In the genomic region with DNA sequence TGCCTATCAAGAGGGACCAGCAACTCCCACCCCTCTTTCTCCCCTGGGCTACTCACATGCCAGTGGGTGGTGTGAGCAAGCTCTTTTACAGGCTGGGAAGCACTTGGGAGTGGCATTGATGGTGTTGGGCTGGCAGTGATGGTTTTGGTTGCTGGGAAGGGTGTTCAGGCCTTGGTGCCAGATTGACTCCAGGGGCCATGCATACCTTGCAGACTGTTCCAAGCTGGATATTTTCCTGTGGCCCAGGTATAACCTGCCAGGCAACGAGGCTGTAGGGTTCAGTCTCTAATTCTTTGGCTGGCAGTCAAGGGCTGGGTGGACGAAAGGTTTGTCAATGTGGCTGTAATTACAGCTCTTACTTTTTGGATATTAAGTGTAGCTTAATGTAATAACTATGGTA, we compare ENCODE assay signal across 1 cellular context.
TF ChIP-seq lines count a peak whose summit lies in the region.

No MANE protein-coding gene starts in this region.

TF ChIP-seq in K562, 482 proteins besides CTCF, POLR2A, EP300 and RAD21 (continued from another document):
- TF ChIP-seq, protein P1, sequence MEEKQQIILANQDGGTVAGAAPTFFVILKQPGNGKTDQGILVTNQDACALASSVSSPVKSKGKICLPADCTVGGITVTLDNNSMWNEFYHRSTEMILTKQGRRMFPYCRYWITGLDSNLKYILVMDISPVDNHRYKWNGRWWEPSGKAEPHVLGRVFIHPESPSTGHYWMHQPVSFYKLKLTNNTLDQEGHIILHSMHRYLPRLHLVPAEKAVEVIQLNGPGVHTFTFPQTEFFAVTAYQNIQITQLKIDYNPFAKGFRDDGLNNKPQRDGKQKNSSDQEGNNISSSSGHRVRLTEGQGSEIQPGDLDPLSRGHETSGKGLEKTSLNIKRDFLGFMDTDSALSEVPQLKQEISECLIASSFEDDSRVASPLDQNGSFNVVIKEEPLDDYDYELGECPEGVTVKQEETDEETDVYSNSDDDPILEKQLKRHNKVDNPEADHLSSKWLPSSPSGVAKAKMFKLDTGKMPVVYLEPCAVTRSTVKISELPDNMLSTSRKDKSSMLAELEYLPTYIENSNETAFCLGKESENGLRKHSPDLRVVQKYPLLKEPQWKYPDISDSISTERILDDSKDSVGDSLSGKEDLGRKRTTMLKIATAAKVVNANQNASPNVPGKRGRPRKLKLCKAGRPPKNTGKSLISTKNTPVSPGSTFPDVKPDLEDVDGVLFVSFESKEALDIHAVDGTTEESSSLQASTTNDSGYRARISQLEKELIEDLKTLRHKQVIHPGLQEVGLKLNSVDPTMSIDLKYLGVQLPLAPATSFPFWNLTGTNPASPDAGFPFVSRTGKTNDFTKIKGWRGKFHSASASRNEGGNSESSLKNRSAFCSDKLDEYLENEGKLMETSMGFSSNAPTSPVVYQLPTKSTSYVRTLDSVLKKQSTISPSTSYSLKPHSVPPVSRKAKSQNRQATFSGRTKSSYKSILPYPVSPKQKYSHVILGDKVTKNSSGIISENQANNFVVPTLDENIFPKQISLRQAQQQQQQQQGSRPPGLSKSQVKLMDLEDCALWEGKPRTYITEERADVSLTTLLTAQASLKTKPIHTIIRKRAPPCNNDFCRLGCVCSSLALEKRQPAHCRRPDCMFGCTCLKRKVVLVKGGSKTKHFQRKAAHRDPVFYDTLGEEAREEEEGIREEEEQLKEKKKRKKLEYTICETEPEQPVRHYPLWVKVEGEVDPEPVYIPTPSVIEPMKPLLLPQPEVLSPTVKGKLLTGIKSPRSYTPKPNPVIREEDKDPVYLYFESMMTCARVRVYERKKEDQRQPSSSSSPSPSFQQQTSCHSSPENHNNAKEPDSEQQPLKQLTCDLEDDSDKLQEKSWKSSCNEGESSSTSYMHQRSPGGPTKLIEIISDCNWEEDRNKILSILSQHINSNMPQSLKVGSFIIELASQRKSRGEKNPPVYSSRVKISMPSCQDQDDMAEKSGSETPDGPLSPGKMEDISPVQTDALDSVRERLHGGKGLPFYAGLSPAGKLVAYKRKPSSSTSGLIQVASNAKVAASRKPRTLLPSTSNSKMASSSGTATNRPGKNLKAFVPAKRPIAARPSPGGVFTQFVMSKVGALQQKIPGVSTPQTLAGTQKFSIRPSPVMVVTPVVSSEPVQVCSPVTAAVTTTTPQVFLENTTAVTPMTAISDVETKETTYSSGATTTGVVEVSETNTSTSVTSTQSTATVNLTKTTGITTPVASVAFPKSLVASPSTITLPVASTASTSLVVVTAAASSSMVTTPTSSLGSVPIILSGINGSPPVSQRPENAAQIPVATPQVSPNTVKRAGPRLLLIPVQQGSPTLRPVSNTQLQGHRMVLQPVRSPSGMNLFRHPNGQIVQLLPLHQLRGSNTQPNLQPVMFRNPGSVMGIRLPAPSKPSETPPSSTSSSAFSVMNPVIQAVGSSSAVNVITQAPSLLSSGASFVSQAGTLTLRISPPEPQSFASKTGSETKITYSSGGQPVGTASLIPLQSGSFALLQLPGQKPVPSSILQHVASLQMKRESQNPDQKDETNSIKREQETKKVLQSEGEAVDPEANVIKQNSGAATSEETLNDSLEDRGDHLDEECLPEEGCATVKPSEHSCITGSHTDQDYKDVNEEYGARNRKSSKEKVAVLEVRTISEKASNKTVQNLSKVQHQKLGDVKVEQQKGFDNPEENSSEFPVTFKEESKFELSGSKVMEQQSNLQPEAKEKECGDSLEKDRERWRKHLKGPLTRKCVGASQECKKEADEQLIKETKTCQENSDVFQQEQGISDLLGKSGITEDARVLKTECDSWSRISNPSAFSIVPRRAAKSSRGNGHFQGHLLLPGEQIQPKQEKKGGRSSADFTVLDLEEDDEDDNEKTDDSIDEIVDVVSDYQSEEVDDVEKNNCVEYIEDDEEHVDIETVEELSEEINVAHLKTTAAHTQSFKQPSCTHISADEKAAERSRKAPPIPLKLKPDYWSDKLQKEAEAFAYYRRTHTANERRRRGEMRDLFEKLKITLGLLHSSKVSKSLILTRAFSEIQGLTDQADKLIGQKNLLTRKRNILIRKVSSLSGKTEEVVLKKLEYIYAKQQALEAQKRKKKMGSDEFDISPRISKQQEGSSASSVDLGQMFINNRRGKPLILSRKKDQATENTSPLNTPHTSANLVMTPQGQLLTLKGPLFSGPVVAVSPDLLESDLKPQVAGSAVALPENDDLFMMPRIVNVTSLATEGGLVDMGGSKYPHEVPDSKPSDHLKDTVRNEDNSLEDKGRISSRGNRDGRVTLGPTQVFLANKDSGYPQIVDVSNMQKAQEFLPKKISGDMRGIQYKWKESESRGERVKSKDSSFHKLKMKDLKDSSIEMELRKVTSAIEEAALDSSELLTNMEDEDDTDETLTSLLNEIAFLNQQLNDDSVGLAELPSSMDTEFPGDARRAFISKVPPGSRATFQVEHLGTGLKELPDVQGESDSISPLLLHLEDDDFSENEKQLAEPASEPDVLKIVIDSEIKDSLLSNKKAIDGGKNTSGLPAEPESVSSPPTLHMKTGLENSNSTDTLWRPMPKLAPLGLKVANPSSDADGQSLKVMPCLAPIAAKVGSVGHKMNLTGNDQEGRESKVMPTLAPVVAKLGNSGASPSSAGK (IDR thresholded peaks at IDR 0.05) = no peak
- no peak for TF ChIP-seq FOXJ2 (tag; IDR thresholded peaks at IDR 0.05)
- TF ChIP-seq DMBX1 (CRISPR knock-in tag; IDR thresholded peaks at IDR 0.05; ENCODE audit: borderline replicate concordance) = no peak
- no peak for TF ChIP-seq FOXP1 (CRISPR knock-in tag; IDR thresholded peaks at IDR 0.05)
- TF ChIP-seq ZNF197 (CRISPR knock-in tag; IDR thresholded peaks at IDR 0.05; ENCODE audit: low read depth) = no peak
